In the genomic region with DNA sequence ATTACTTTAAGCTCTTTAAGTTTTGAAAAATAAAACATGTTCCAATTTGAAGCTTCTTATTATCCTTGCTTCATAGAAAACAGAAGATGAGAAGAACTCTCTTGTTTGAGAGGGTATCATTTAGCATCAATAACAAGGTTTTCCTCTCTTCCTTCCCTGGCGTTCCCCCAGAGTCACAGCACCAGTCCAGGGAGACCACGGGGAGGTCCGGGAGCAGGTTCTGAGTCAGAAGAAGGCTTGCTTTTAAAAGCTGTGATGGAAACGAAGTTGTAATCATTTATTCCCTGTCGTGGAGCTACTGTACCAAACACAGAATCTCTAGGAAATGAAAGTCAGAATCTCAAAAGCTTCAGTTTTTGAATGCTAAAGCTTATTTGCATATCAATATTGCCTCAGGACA, we compare ENCODE assay signal across 3 cellular contexts.
A peak's percentile ranks its signal among the peaks of the same experiment; 100 is the strongest.
TF ChIP-seq lines count a peak whose summit lies in the region.

No MANE protein-coding gene starts in this region.

TF ChIP-seq in SK-N-SH, 30 proteins besides CTCF, POLR2A, EP300 and RAD21 (continued from another document):
- TF ChIP-seq, protein P1, sequence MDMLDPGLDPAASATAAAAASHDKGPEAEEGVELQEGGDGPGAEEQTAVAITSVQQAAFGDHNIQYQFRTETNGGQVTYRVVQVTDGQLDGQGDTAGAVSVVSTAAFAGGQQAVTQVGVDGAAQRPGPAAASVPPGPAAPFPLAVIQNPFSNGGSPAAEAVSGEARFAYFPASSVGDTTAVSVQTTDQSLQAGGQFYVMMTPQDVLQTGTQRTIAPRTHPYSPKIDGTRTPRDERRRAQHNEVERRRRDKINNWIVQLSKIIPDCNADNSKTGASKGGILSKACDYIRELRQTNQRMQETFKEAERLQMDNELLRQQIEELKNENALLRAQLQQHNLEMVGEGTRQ (IDR thresholded peaks at IDR 0.05; ENCODE audit: borderline replicate concordance, low read depth, low read length) = no peak
- TF ChIP-seq, protein P2, sequence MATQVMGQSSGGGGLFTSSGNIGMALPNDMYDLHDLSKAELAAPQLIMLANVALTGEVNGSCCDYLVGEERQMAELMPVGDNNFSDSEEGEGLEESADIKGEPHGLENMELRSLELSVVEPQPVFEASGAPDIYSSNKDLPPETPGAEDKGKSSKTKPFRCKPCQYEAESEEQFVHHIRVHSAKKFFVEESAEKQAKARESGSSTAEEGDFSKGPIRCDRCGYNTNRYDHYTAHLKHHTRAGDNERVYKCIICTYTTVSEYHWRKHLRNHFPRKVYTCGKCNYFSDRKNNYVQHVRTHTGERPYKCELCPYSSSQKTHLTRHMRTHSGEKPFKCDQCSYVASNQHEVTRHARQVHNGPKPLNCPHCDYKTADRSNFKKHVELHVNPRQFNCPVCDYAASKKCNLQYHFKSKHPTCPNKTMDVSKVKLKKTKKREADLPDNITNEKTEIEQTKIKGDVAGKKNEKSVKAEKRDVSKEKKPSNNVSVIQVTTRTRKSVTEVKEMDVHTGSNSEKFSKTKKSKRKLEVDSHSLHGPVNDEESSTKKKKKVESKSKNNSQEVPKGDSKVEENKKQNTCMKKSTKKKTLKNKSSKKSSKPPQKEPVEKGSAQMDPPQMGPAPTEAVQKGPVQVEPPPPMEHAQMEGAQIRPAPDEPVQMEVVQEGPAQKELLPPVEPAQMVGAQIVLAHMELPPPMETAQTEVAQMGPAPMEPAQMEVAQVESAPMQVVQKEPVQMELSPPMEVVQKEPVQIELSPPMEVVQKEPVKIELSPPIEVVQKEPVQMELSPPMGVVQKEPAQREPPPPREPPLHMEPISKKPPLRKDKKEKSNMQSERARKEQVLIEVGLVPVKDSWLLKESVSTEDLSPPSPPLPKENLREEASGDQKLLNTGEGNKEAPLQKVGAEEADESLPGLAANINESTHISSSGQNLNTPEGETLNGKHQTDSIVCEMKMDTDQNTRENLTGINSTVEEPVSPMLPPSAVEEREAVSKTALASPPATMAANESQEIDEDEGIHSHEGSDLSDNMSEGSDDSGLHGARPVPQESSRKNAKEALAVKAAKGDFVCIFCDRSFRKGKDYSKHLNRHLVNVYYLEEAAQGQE (IDR thresholded peaks at IDR 0.05; ENCODE audit: low read depth, low read length) = no peak
- TF ChIP-seq JUND (IDR thresholded peaks at IDR 0.05) = no peak
- TF ChIP-seq, protein P3, sequence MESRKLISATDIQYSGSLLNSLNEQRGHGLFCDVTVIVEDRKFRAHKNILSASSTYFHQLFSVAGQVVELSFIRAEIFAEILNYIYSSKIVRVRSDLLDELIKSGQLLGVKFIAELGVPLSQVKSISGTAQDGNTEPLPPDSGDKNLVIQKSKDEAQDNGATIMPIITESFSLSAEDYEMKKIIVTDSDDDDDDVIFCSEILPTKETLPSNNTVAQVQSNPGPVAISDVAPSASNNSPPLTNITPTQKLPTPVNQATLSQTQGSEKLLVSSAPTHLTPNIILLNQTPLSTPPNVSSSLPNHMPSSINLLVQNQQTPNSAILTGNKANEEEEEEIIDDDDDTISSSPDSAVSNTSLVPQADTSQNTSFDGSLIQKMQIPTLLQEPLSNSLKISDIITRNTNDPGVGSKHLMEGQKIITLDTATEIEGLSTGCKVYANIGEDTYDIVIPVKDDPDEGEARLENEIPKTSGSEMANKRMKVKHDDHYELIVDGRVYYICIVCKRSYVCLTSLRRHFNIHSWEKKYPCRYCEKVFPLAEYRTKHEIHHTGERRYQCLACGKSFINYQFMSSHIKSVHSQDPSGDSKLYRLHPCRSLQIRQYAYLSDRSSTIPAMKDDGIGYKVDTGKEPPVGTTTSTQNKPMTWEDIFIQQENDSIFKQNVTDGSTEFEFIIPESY (IDR thresholded peaks at IDR 0.05; ENCODE audit: borderline replicate concordance, low read depth) = no peak

TF ChIP-seq in SK-N-SH treated with all-trans-retinoic acid at 6 μM for 48 hours, 23 proteins besides CTCF, POLR2A, EP300 and RAD21 (continued from another document):
- TF ChIP-seq RARB (CRISPR knock-in tag; IDR thresholded peaks at IDR 0.05) (no peak), ISL1 (CRISPR knock-in tag; IDR thresholded peaks at IDR 0.05) (no peak), ESRRG (CRISPR knock-in tag; IDR thresholded peaks at IDR 0.05) (no peak), ZNF8 (CRISPR knock-in tag; IDR thresholded peaks at IDR 0.05) (no peak)

TF ChIP-seq in HEK293, 187 proteins besides CTCF, POLR2A, EP300 and RAD21 (continued from another document):
- TF ChIP-seq, protein P4, sequence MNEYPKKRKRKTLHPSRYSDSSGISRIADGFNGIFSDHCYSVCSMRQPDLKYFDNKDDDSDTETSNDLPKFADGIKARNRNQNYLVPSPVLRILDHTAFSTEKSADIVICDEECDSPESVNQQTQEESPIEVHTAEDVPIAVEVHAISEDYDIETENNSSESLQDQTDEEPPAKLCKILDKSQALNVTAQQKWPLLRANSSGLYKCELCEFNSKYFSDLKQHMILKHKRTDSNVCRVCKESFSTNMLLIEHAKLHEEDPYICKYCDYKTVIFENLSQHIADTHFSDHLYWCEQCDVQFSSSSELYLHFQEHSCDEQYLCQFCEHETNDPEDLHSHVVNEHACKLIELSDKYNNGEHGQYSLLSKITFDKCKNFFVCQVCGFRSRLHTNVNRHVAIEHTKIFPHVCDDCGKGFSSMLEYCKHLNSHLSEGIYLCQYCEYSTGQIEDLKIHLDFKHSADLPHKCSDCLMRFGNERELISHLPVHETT (tag by site-specific recombination; IDR thresholded peaks at IDR 0.05) = no peak
- no peak for TF ChIP-seq ZNF623 (tag by site-specific recombination; IDR thresholded peaks at IDR 0.05)
- TF ChIP-seq ZNF335 (tag by site-specific recombination; conservative IDR thresholded peaks at IDR 0.05) = 0 out of 2 replicates have a peak, but pooled peaks have one; percentile 14
- TF ChIP-seq ZNF223 (tag by site-specific recombination; IDR thresholded peaks at IDR 0.05) = no peak
- peak; percentile 27; the same call in 1 of the 2 replicates for TF ChIP-seq GLIS1 (tag by site-specific recombination; IDR thresholded peaks at IDR 0.05)
- no peak for TF ChIP-seq ZNF202 (tag by site-specific recombination; IDR thresholded peaks at IDR 0.05; ENCODE audit: borderline replicate concordance)
- TF ChIP-seq, protein P5, sequence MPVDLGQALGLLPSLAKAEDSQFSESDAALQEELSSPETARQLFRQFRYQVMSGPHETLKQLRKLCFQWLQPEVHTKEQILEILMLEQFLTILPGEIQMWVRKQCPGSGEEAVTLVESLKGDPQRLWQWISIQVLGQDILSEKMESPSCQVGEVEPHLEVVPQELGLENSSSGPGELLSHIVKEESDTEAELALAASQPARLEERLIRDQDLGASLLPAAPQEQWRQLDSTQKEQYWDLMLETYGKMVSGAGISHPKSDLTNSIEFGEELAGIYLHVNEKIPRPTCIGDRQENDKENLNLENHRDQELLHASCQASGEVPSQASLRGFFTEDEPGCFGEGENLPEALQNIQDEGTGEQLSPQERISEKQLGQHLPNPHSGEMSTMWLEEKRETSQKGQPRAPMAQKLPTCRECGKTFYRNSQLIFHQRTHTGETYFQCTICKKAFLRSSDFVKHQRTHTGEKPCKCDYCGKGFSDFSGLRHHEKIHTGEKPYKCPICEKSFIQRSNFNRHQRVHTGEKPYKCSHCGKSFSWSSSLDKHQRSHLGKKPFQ (tag by site-specific recombination; IDR thresholded peaks at IDR 0.05) = no peak
- no peak for TF ChIP-seq ZNF600 (tag by site-specific recombination; IDR thresholded peaks at IDR 0.05)
- TF ChIP-seq ZNF561 (tag by site-specific recombination; IDR thresholded peaks at IDR 0.05; ENCODE audit: borderline replicate concordance) = no peak
- no peak for TF ChIP-seq KLF16 (tag by site-specific recombination; IDR thresholded peaks at IDR 0.05)
TF ChIP-seq in HEK293: peak in this region for 2.
